ENCODE assay signal across 1 cellular context in genomic region chr1:32755098-32755809, GRCh38.
TF ChIP-seq lines count a peak whose summit lies in the region.

No MANE protein-coding gene starts in this region.

TF ChIP-seq in HEK293, 187 proteins besides CTCF, POLR2A, EP300 and RAD21 (continued from another document):
- TF ChIP-seq OVOL3 (tag by site-specific recombination; IDR thresholded peaks at IDR 0.05) (no peak), ZBTB20 (tag by site-specific recombination; IDR thresholded peaks at IDR 0.05) (no peak), YY2 (tag by site-specific recombination; IDR thresholded peaks at IDR 0.05) (no peak), REPIN1 (tag by site-specific recombination; IDR thresholded peaks at IDR 0.05; ENCODE audit: low read depth) (no peak), ATF2 (tag by site-specific recombination; IDR thresholded peaks at IDR 0.05; ENCODE audit: low read depth) (peak; percentile 11; the same call in 1 of the 2 replicates), ZNF768 (tag by site-specific recombination; IDR thresholded peaks at IDR 0.05) (no peak), ZNF510 (tag by site-specific recombination; IDR thresholded peaks at IDR 0.05; ENCODE audit: insufficient replicate concordance) (no peak), RBAK (tag by site-specific recombination; IDR thresholded peaks at IDR 0.05) (no peak), ZNF677 (tag by site-specific recombination; IDR thresholded peaks at IDR 0.05) (no peak), SP3 (tag by site-specific recombination; IDR thresholded peaks at IDR 0.05) (no peak), ZNF311 (tag by site-specific recombination; IDR thresholded peaks at IDR 0.05; ENCODE audit: borderline replicate concordance) (no peak), ZNF585B (tag by site-specific recombination; IDR thresholded peaks at IDR 0.05) (no peak), ZNF37A (tag by site-specific recombination; IDR thresholded peaks at IDR 0.05) (no peak), ZFHX2 (tag by site-specific recombination; conservative IDR thresholded peaks at IDR 0.05) (peak; percentile 34), OSR2 (tag by site-specific recombination; IDR thresholded peaks at IDR 0.05) (no peak), MYNN (tag by site-specific recombination; IDR thresholded peaks at IDR 0.05; ENCODE audit: borderline replicate concordance) (no peak), ZNF416 (tag by site-specific recombination; IDR thresholded peaks at IDR 0.05) (no peak), ZNF621 (tag by site-specific recombination; IDR thresholded peaks at IDR 0.05) (no peak), SCRT2 (tag by site-specific recombination; IDR thresholded peaks at IDR 0.05) (peak; percentile 74), ZNF280D (tag by site-specific recombination; IDR thresholded peaks at IDR 0.05) (no peak), ZNF549 (tag by site-specific recombination; IDR thresholded peaks at IDR 0.05) (no peak), PATZ1 (tag by site-specific recombination; IDR thresholded peaks at IDR 0.05) (0 out of 2 replicates have a peak, but pooled peaks have one; percentile 48), ZNF629 (tag by site-specific recombination; IDR thresholded peaks at IDR 0.05) (no peak), ZNF266 (tag by site-specific recombination; IDR thresholded peaks at IDR 0.05; ENCODE audit: low read depth) (no peak), ZNF2 (tag by site-specific recombination; IDR thresholded peaks at IDR 0.05) (no peak), ZNF571 (tag by site-specific recombination; IDR thresholded peaks at IDR 0.05) (no peak), ZNF777 (tag by site-specific recombination; IDR thresholded peaks at IDR 0.05; ENCODE audit: borderline replicate concordance) (no peak), ZNF701 (tag by site-specific recombination; IDR thresholded peaks at IDR 0.05) (no peak), ZNF114 (tag by site-specific recombination; IDR thresholded peaks at IDR 0.05) (no peak), ZNF112 (tag by site-specific recombination; IDR thresholded peaks at IDR 0.05) (no peak), WT1 (tag by site-specific recombination; IDR thresholded peaks at IDR 0.05) (no peak), ZNF837 (tag by site-specific recombination; IDR thresholded peaks at IDR 0.05) (no peak), ZNF610 (tag by site-specific recombination; IDR thresholded peaks at IDR 0.05; ENCODE audit: borderline replicate concordance) (no peak), ZNF362 (tag by site-specific recombination; IDR thresholded peaks at IDR 0.05) (no peak), SETDB1 (IDR thresholded peaks at IDR 0.05; ENCODE audit: insufficient read length, low read length) (no peak), PBX3 (CRISPR knock-in tag; IDR thresholded peaks at IDR 0.05) (no peak), ZNF292 (tag by site-specific recombination; IDR thresholded peaks at IDR 0.05; ENCODE audit: borderline replicate concordance, low read depth) (no peak), ZIC2 (tag by site-specific recombination; IDR thresholded peaks at IDR 0.05) (no peak), ZNF692 (tag by site-specific recombination; IDR thresholded peaks at IDR 0.05) (no peak), ZNF19 (tag by site-specific recombination; IDR thresholded peaks at IDR 0.05; ENCODE audit: low read depth) (no peak)
- TF ChIP-seq, protein P1, sequence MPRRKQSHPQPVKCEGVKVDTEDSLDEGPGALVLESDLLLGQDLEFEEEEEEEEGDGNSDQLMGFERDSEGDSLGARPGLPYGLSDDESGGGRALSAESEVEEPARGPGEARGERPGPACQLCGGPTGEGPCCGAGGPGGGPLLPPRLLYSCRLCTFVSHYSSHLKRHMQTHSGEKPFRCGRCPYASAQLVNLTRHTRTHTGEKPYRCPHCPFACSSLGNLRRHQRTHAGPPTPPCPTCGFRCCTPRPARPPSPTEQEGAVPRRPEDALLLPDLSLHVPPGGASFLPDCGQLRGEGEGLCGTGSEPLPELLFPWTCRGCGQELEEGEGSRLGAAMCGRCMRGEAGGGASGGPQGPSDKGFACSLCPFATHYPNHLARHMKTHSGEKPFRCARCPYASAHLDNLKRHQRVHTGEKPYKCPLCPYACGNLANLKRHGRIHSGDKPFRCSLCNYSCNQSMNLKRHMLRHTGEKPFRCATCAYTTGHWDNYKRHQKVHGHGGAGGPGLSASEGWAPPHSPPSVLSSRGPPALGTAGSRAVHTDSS (tag by site-specific recombination; IDR thresholded peaks at IDR 0.05) = no peak
- TF ChIP-seq, protein P2, sequence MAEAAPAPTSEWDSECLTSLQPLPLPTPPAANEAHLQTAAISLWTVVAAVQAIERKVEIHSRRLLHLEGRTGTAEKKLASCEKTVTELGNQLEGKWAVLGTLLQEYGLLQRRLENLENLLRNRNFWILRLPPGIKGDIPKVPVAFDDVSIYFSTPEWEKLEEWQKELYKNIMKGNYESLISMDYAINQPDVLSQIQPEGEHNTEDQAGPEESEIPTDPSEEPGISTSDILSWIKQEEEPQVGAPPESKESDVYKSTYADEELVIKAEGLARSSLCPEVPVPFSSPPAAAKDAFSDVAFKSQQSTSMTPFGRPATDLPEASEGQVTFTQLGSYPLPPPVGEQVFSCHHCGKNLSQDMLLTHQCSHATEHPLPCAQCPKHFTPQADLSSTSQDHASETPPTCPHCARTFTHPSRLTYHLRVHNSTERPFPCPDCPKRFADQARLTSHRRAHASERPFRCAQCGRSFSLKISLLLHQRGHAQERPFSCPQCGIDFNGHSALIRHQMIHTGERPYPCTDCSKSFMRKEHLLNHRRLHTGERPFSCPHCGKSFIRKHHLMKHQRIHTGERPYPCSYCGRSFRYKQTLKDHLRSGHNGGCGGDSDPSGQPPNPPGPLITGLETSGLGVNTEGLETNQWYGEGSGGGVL (tag by site-specific recombination; IDR thresholded peaks at IDR 0.05) = peak; percentile 63; the same call in 1 of the 2 replicates
